Comparison of ENCODE assay signal across 8 cellular contexts in genomic region chr2:58046585-58047372, GRCh38. TPM values are rescaled to one million over a fixed set of nuclear protein-coding genes. Genes with fewer than 3 reads are reported as not detected.
A peak's percentile ranks its signal among the peaks of the same experiment; 100 is the strongest.
DNase-seq lines count a peak whose midpoint lies in the region; ATAC-seq and TF ChIP-seq lines count a peak whose summit lies in the region.

Gene VRK2 (plus strand): TSS chr2:58046806. CDS start chr2:58048832, 2,026 bp downstream.

- peaks cover 0 to 23% of the 10 kb centered on the region in 2 donors for H3K4me1 ChIP-seq in right atrium auricular region
- H3K4me1 ChIP-seq in rectal smooth muscle tissue (ENCODE audit: control insufficient read depth, insufficient read depth, low read length) = peaks cover 6% of the 10 kb centered on the region
- H3K4me1 ChIP-seq in aorta (ENCODE audit: control insufficient read depth in 1 of 2, insufficient read depth in 2 of 2, low read length in 2 of 2) = peaks cover 0 to 3% of the 10 kb centered on the region in 2 donors

- peaks cover 11% of the 10 kb centered on the region for H3K36me3 Mint-ChIP-seq in T-helper 1 cell treated with Interleukin-12 subunit alpha and Interleukin-12 subunit beta and Interleukin-4 antibody, amounts not matched to agents 30 μg/mL and 1 μg/mL, for 36 hours (ENCODE audit: low read depth)

- DNase-seq in GM10266 (ENCODE audit: extremely low spot score) (peak; percentile 81), NCI-H1092 treated with DMSO at 0.1 percent for 48 hours (lab: John Stamatoyannopoulos, UW) (peak; percentile 80), amygdala (lab: John Stamatoyannopoulos, UW) (peak in 50 of 56 donors; percentile 7 to 72 (median 46)), right atrium auricular region (ENCODE audit: low spot score) (peak; percentile 84), aorta (peak; percentile 94)

- H3K36me3 ChIP-seq in right atrium auricular region = no peaks in the 10 kb centered on the region
- H3K36me3 ChIP-seq in rectal smooth muscle tissue (ENCODE audit: control insufficient read depth, insufficient read depth, low read length) = no peaks in the 10 kb centered on the region
- H3K36me3 ChIP-seq in aorta (ENCODE audit: control insufficient read depth in 1 of 2, insufficient read depth in 2 of 2, low read length in 1 of 2) = no peaks in the 10 kb centered on the region

- peaks cover 30% of the 10 kb centered on the region for H3K4me1 Mint-ChIP-seq in T-helper 1 cell treated with Interleukin-12 subunit alpha and Interleukin-12 subunit beta and Interleukin-4 antibody, amounts not matched to agents 30 μg/mL and 1 μg/mL, for 36 hours (ENCODE audit: low read depth)

- H3K27me3 ChIP-seq in right atrium auricular region (no peaks in the 10 kb centered on the region), rectal smooth muscle tissue (ENCODE audit: control insufficient read depth, insufficient read depth, low read length) (no peaks in the 10 kb centered on the region), aorta (ENCODE audit: control insufficient read depth in 1 of 2, insufficient read depth in 2 of 2, low read length in 1 of 2) (no peaks in the 10 kb centered on the region)

- H3K9me3 ChIP-seq in right atrium auricular region (no peaks in the 10 kb centered on the region), aorta (ENCODE audit: control insufficient read depth, low read length) (no peaks in the 10 kb centered on the region)

- H3K27ac ChIP-seq in right atrium auricular region = peak within 1 kb of the TSS; percentile 97 to 98
- peak within 1 kb of the TSS; percentile 92 for H3K27ac ChIP-seq in rectal smooth muscle tissue (ENCODE audit: low read depth, low read length)
- H3K27ac ChIP-seq in aorta (ENCODE audit: low read depth in 1 of 2, low read length in 2 of 2) = peak within 1 kb of the TSS; percentile 51 to 87

- no peaks in the 10 kb centered on the region for H3K9me3 Mint-ChIP-seq in T-helper 1 cell treated with Interleukin-12 subunit alpha and Interleukin-12 subunit beta and Interleukin-4 antibody, amounts not matched to agents 30 μg/mL and 1 μg/mL, for 36 hours

- intact Hi-C loops in aorta (cut with DNase I) = loop anchor here in 1 of 2 donors (10.0 kb wide), 1 partner anchor 198 kb away; the partner anchor contains the start of gene FANCL

- peak within 1 kb of the TSS; percentile 76 for H3K9ac ChIP-seq in rectal smooth muscle tissue (ENCODE audit: low read length)

- no peaks in the 10 kb centered on the region for H3K27me3 Mint-ChIP-seq in T-helper 1 cell treated with Interleukin-12 subunit alpha and Interleukin-12 subunit beta and Interleukin-4 antibody, amounts not matched to agents 30 μg/mL and 1 μg/mL, for 36 hours (ENCODE audit: low read depth)

- H3K4me3 Mint-ChIP-seq in T-helper 1 cell treated with Interleukin-12 subunit alpha and Interleukin-12 subunit beta and Interleukin-4 antibody, amounts not matched to agents 30 μg/mL and 1 μg/mL, for 36 hours = peak within 1 kb of the TSS; percentile 87

- TF ChIP-seq CTCF in GM10266 (IDR thresholded peaks at IDR 0.05; ENCODE audit: control insufficient read depth, insufficient read depth, low read depth, missing control alignments) (no peak), right atrium auricular region (IDR thresholded peaks at IDR 0.05) (peak in 1 of 2 donors; percentile 51)

- ATAC-seq in HG02610 (IDR thresholded peaks at IDR 0.05; ENCODE audit: unreplicated experiment) (peak; percentile 90), aorta (ENCODE audit: low FRiP score) (peak; percentile 98)

- H3K27ac Mint-ChIP-seq in T-helper 1 cell treated with Interleukin-12 subunit alpha and Interleukin-12 subunit beta and Interleukin-4 antibody, amounts not matched to agents 30 μg/mL and 1 μg/mL, for 36 hours = peak within 1 kb of the TSS; percentile 91

- H3K4me3 ChIP-seq in right atrium auricular region (peak within 1 kb of the TSS; percentile 79 to 83), rectal smooth muscle tissue (ENCODE audit: low read length) (peak within 1 kb of the TSS; percentile 90), aorta (ENCODE audit: low read length in 2 of 2) (peak within 1 kb of the TSS; percentile 65 to 88)

- 0 to 1% methylated on average over 41 to 76 of the region's 76 CpGs for WGBS in aorta, 2 donors

RNA-seq across cellular contexts. Expression of gene VRK2, which starts in this region (rescaled TPM):
- total RNA-seq in right atrium auricular region (10 to 100 TPM; 14.6 to 15.4 TPM), aorta (10 to 100 TPM; 21.9 to 22.3 TPM)
- 10 to 100 TPM; 10.1 to 11.2 TPM for polyA plus RNA-seq in aorta

Comparison
In these comparisons a context has a peak if more than half of its experiments do, and no peak if none do; other contexts are left out.
1. Peak in every context shown above with its lines: DNase-seq, ATAC-seq, H3K4me3 ChIP-seq and H3K27ac ChIP-seq.